Comparison of ENCODE assay signal across 21 cellular contexts in genomic region chr22:39487826-39488520, GRCh38. TPM values are rescaled to one million over a fixed set of nuclear protein-coding genes. Genes with fewer than 3 reads are reported as not detected.
"Had no signal": no experiment of that assay in that cellular context is flagged by ENCODE, and none has a peak within 500 bp of the region (broad histone marks: within the 10 kb centered on the region; RNA-seq: fewer than 3 reads in every experiment).

No MANE protein-coding gene starts in this region.

- H3K9me3 ChIP-seq: mucosa of descending colon, neutrophil, stomach, thyroid gland had no signal

- H3K27ac ChIP-seq: neutrophil, parathyroid adenoma, stomach, thyroid gland had no signal

- H3K27me3 ChIP-seq: neutrophil, stomach, thyroid gland had no signal

- ATAC-seq: effector memory CD8-positive, alpha-beta T cell; left lobe of liver; mucosa of descending colon; natural killer cell treated with Interleukin-12 subunit alpha and Interleukin-12 subunit beta and Interleukin-15 and Interleukin-18, amount 100 ng/mL, for 72 hours; sciatic nerve; stimulated activated effector memory CD8-positive, alpha-beta T cell treated with anti-CD3 and anti-CD28 coated beads, Interleukin-12 subunit alpha, Interleukin-12 subunit beta, amount 100 ng/mL, for 72 hours had no signal

- H3K4me3 ChIP-seq: lung, mucosa of descending colon, stomach, thyroid gland had no signal

- H3K9ac ChIP-seq: parathyroid adenoma had no signal

- H3K4me1 ChIP-seq: parathyroid adenoma, thyroid gland had no signal

- H3K36me3 ChIP-seq: neutrophil, thyroid gland had no signal

- DNase-seq: cortex of kidney; effector memory CD8-positive, alpha-beta T cell; naive B cell; stimulated activated CD4-positive, alpha-beta T cell treated with anti-CD3 and anti-CD28 coated beads, Interleukin-2, amount 100 ng/mL, for 24 hours; stimulated activated CD4-positive, alpha-beta T cell treated with anti-CD3 and anti-CD28 coated beads, Interleukin-4, amount 100 ng/mL, for 24 hours; stimulated activated naive CD4-positive, alpha-beta T cell treated with Interleukin-2 at 50 U/mL for 16 hours; stomach; thyroid gland; trophoblast cell had no signal

- FAIRE-seq: endometrium, frontal cortex, keratinocyte had no signal

RNA-seq across cellular contexts. Expression of gene MGAT3, which starts 31.2 kb away (rescaled TPM):
- total RNA-seq: dermis microvascular lymphatic vessel endothelial cell had no signal
- polyA plus RNA-seq: keratinocyte had no signal
